In genomic region chr6:381742-382461, GRCh38 we compare ENCODE assay signal across 26 cellular contexts. TPM values are rescaled to one million over a fixed set of nuclear protein-coding genes. Genes with fewer than 3 reads are reported as not detected.
DNase-seq lines count a peak whose midpoint lies in the region; ATAC-seq, FAIRE-seq and TF ChIP-seq lines count a peak whose summit lies in the region.
"Had no signal": no experiment of that assay in that cellular context is flagged by ENCODE, and none has a peak within 500 bp of the region (broad histone marks: within the 10 kb centered on the region; RNA-seq: fewer than 3 reads in every experiment).

No MANE protein-coding gene starts in this region.

- H3K4ac ChIP-seq in H9 (ENCODE audit: low read depth, low read length), result no peak overlapping the region

- no peak for DNase-seq in activated CD4-positive, alpha-beta T cell treated with anti-CD3 and anti-CD28 coated beads, Interleukin-2, amount 10 ng/mL, durations not matched to agents 24 days and 14 days
- DNase-seq in activated CD4-positive, alpha-beta T cell treated with anti-CD3 and anti-CD28 coated beads, Interleukin-2, amount 50 U/mL, for 48 hours, result no peak
- peak; percentile 22 for DNase-seq in H9
- no peak for DNase-seq in endothelial cell of umbilical vein (ENCODE audit: low read depth, low spot score)
- peak; percentile 60 for DNase-seq in sciatic nerve (ENCODE audit: low spot score)
- no peak for DNase-seq in 8988T
- DNase-seq in HK-2 (ENCODE audit: unreplicated experiment), result no peak
- DNase-seq: GDM1; KG1; NCI-H1105; NCI-H146; NCI-H2029 treated with DMSO at 0.1 percent for 48 hours; NCI-H226; NCI-H510A treated with DMSO at 0.1 percent for 48 hours; NCI-H774; NK-92 treated with Interleukin-12 subunit alpha and Interleukin-12 subunit beta, amount 100 ng/mL, for 24 hours; SIG-M5; SK-N-SH had no signal

- dilution Hi-C loops in endothelial cell of umbilical vein (cut with MboI; ENCODE audit: extremely low pct_ligation_motif_present, low sequenced_read_pairs), result no loop called here

- intact Hi-C loops in activated CD4-positive, alpha-beta T cell treated with anti-CD3 and anti-CD28 coated beads, Interleukin-2, amount 10 ng/mL, durations not matched to agents 24 days and 14 days (cut with micrococcal nuclease), result no loop called here
- intact Hi-C loops in endothelial cell of umbilical vein (cut with micrococcal nuclease), result no loop called here
- intact Hi-C loops in sciatic nerve (cut with DNase I), result no loop called here

- no peak for TF ChIP-seq POLR2A in endothelial cell of umbilical vein (IDR thresholded peaks at IDR 0.05; ENCODE audit: low read depth, low read length)

- CTCF ChIA-PET in endothelial cell of umbilical vein (lab: Charles Lee), result no interaction called here

- BruUV-seq in endothelial cell of umbilical vein (replicated peaks; lab: Mats Ljungman, UMichigan), result no TSS peak

- H3K79me2 ChIP-seq in H9 (ENCODE audit: insufficient read depth, low read length) (no peaks in the 10 kb centered on the region), endothelial cell of umbilical vein (ENCODE audit: control insufficient read depth, insufficient read depth, low read length) (no peaks in the 10 kb centered on the region)

- H2BK20ac ChIP-seq in H9 (ENCODE audit: low read depth, low read length, poor library complexity, severe bottlenecking), result no peak overlapping the region

- H3K18ac ChIP-seq in H9 (ENCODE audit: insufficient read length, low read depth, low read length), result no peak overlapping the region

- H3K4me2 ChIP-seq in H9 (ENCODE audit: insufficient read depth, insufficient read length, low read length) (no peak overlapping the region), endothelial cell of umbilical vein (ENCODE audit: insufficient read depth, low read length) (no peak overlapping the region)
- H3K4me2 ChIP-seq: SK-N-SH had no signal

- H3K27ac ChIP-seq in H9 (ENCODE audit: insufficient read length, low read depth, low read length) (no peak overlapping the region), endothelial cell of umbilical vein (ENCODE audit: insufficient read depth, low read depth, low read length) (no peak overlapping the region)
- H3K27ac ChIP-seq: HL-60, RWPE1 had no signal

- no peak overlapping the region for H2BK120ac ChIP-seq in H9 (ENCODE audit: low read depth, low read length, poor library complexity, severe bottlenecking)

- H3T11ph ChIP-seq in H9 (ENCODE audit: low read length), result no peak overlapping the region

- no peaks in the 10 kb centered on the region for H3K79me1 ChIP-seq in H9 (ENCODE audit: insufficient read depth, low read depth, low read length, poor library complexity, severe bottlenecking)

- POLR2A ChIA-PET in endothelial cell of umbilical vein (lab: Charles Lee), result no interaction called here

- H2BK5ac ChIP-seq in H9 (ENCODE audit: insufficient read length, low read length), result no peak overlapping the region

- peaks cover 14% of the 10 kb centered on the region for H3K4me1 Mint-ChIP-seq in activated CD4-positive, alpha-beta T cell treated with anti-CD3 and anti-CD28 coated beads, Interleukin-2, amount 10 ng/mL, durations not matched to agents 24 days and 14 days
- H3K4me1 Mint-ChIP-seq in H9, result no peaks in the 10 kb centered on the region

- H3K27me3 ChIP-seq in H9 (ENCODE audit: insufficient read depth, low read length), result no peaks in the 10 kb centered on the region
- no peaks in the 10 kb centered on the region for H3K27me3 ChIP-seq in endothelial cell of umbilical vein (ENCODE audit: control insufficient read depth in 2 of 2, insufficient read depth in 2 of 2, low read length in 2 of 2)

- ATAC-seq in sciatic nerve (no peak), HG03159 (IDR thresholded peaks at IDR 0.05; ENCODE audit: unreplicated experiment) (no peak)

- H3K27ac Mint-ChIP-seq in activated CD4-positive, alpha-beta T cell treated with anti-CD3 and anti-CD28 coated beads, Interleukin-2, amount 10 ng/mL, durations not matched to agents 24 days and 14 days, result peak overlapping the region; percentile 65
- no peak overlapping the region; a peak in 1 of 7 replicates for H3K27ac Mint-ChIP-seq in H9
- H3K27ac Mint-ChIP-seq: B cell had no signal

- no peaks in the 10 kb centered on the region for H3K9me3 Mint-ChIP-seq in activated CD4-positive, alpha-beta T cell treated with anti-CD3 and anti-CD28 coated beads, Interleukin-2, amount 10 ng/mL, durations not matched to agents 24 days and 14 days
- H3K9me3 Mint-ChIP-seq in H9, result peaks cover 46 to 49% of the 10 kb centered on the region in 2 experiments

- H3K23me2 ChIP-seq in H9 (ENCODE audit: insufficient read length, low read depth, low read length, poor library complexity, severe bottlenecking), result peaks cover 4% of the 10 kb centered on the region

- no peak overlapping the region for H3K23ac ChIP-seq in H9 (ENCODE audit: insufficient read length, low read depth, low read length)

- H2AFZ ChIP-seq in H9 (ENCODE audit: low read length) (no peak overlapping the region), endothelial cell of umbilical vein (ENCODE audit: low read depth, low read length) (no peak overlapping the region)

- H3K36me3 Mint-ChIP-seq in activated CD4-positive, alpha-beta T cell treated with anti-CD3 and anti-CD28 coated beads, Interleukin-2, amount 10 ng/mL, durations not matched to agents 24 days and 14 days (ENCODE audit: low read depth), result no peaks in the 10 kb centered on the region
- H3K36me3 Mint-ChIP-seq in H9 (ENCODE audit: insufficient read depth in 1 of 3, low read depth in 3 of 3), result peaks cover 0 to 8% (median 5%) of the 10 kb centered on the region in 3 experiments; a peak in 5 of 7 replicates
- H3K36me3 Mint-ChIP-seq: CD14-positive monocyte had no signal

- H3K27me3 Mint-ChIP-seq in activated CD4-positive, alpha-beta T cell treated with anti-CD3 and anti-CD28 coated beads, Interleukin-2, amount 10 ng/mL, durations not matched to agents 24 days and 14 days, result peaks cover 2% of the 10 kb centered on the region
- H3K27me3 Mint-ChIP-seq in H9 (ENCODE audit: low read depth), result peaks cover 54% of the 10 kb centered on the region
- H3K27me3 Mint-ChIP-seq: B cell had no signal

- H4K20me1 ChIP-seq in H9 (ENCODE audit: control insufficient read depth, insufficient read depth, insufficient read length) (no peaks in the 10 kb centered on the region), endothelial cell of umbilical vein (replicated peaks; ENCODE audit: control insufficient read depth, extremely low read depth, insufficient read depth, low read length) (no peaks in the 10 kb centered on the region)

- H2BK12ac ChIP-seq in H9 (ENCODE audit: insufficient read length, low read depth, low read length), result no peak overlapping the region

- H3K9me1 ChIP-seq in endothelial cell of umbilical vein (replicated peaks; ENCODE audit: control insufficient read depth, extremely low read depth, insufficient read depth, low read length), result no peaks in the 10 kb centered on the region

- no peak overlapping the region for H2AK5ac ChIP-seq in H9 (ENCODE audit: insufficient read length, low read length)

- no peak overlapping the region for H3K4me3 ChIP-seq in endothelial cell of umbilical vein (replicated peaks in 1 of 3; ENCODE audit: insufficient read depth in 1 of 3, low read depth in 1 of 3, low read length in 3 of 3)

- H3K4me1 ChIP-seq in H9 (ENCODE audit: insufficient read depth, low read length) (no peaks in the 10 kb centered on the region), endothelial cell of umbilical vein (ENCODE audit: control insufficient read depth, extremely low read depth, insufficient read depth, low read length) (no peaks in the 10 kb centered on the region)

- H4K8ac ChIP-seq in H9 (replicated peaks; ENCODE audit: insufficient read length, low read depth, low read length), result no peak overlapping the region

- FAIRE-seq in endothelial cell of umbilical vein (lab: Jason Lieb, UNC), result peak; percentile 52
- FAIRE-seq: A204.1 had no signal

- TF ChIP-seq CTCF in H9 (conservative IDR thresholded peaks at IDR 0.05), result no peak
- TF ChIP-seq CTCF in endothelial cell of umbilical vein (IDR thresholded peaks at IDR 0.05; ENCODE audit: extremely low read depth in 1 of 2, insufficient read depth in 1 of 2, low read depth in 1 of 2, low read length in 2 of 2), result no peak

- no CpG with 5 or more reads among the region's 17 CpGs for WGBS in H9 (ENCODE audit: extremely low coverage, insufficient read length, low lambda C conversion rate)

- no peak overlapping the region for H4K5ac ChIP-seq in H9 (ENCODE audit: insufficient read length, low read depth, low read length)

- peaks cover 51% of the 10 kb centered on the region for H3K9me3 ChIP-seq in H9 (ENCODE audit: control insufficient read depth, low read depth, low read length)
- H3K9me3 ChIP-seq in endothelial cell of umbilical vein (replicated peaks; ENCODE audit: control insufficient read depth, insufficient read depth, low read length), result peaks cover 2% of the 10 kb centered on the region
- H3K9me3 ChIP-seq: SK-N-SH had no signal

- H3K56ac ChIP-seq in H9 (ENCODE audit: insufficient read length, low read depth, low read length), result no peak overlapping the region

- H3K14ac ChIP-seq in H9 (ENCODE audit: insufficient read depth, low read length), result no peak overlapping the region

- H4K91ac ChIP-seq in H9 (ENCODE audit: insufficient read length, low read depth, low read length), result no peak overlapping the region

- H3K9ac ChIP-seq in H9 (ENCODE audit: extremely low read depth, insufficient read length, low read length), result no peak overlapping the region
- no peak overlapping the region for H3K9ac ChIP-seq in endothelial cell of umbilical vein (replicated peaks; ENCODE audit: extremely low read depth, insufficient read depth, low read length)
- H3K9ac ChIP-seq: SK-N-SH had no signal

- H3K36me3 ChIP-seq in endothelial cell of umbilical vein (ENCODE audit: control insufficient read depth in 2 of 2, extremely low read depth in 1 of 2, insufficient read depth in 2 of 2, low read length in 2 of 2), result no peaks in the 10 kb centered on the region

- no peak overlapping the region for H2BK15ac ChIP-seq in H9 (ENCODE audit: low read depth, low read length)

- H3K4me3 Mint-ChIP-seq in activated CD4-positive, alpha-beta T cell treated with anti-CD3 and anti-CD28 coated beads, Interleukin-2, amount 10 ng/mL, durations not matched to agents 24 days and 14 days, result no peak overlapping the region
- no peak overlapping the region for H3K4me3 Mint-ChIP-seq in H9
- H3K4me3 Mint-ChIP-seq: B cell, CD14-positive monocyte had no signal

RNA-seq across cellular contexts. Expression of gene IRF4, which starts 9.7 kb away (rescaled TPM):
- total RNA-seq in activated CD4-positive, alpha-beta T cell treated with anti-CD3 and anti-CD28 coated beads, Interleukin-2, amount 10 ng/mL, durations not matched to agents 24 days and 14 days, result 831 and 846 TPM in 2 replicates
- total RNA-seq in H9 (2021) (0.31 and 0.68 TPM in 2 replicates), endothelial cell of umbilical vein (not detected in 2 replicates), sciatic nerve (4.7 TPM)
- polyA plus RNA-seq in endothelial cell of umbilical vein, result not detected in 2 replicates
- 0.01 TPM in 1 of 2 replicates, not detected in the other for polyA plus RNA-seq in endothelial cell of umbilical vein (2011; cell fraction: cytosol; rRNA removed)
- polyA plus RNA-seq in endothelial cell of umbilical vein (2011; cell fraction: nucleus; rRNA removed), result not detected in 2 replicates
- not detected in 2 replicates for polyA plus RNA-seq in endothelial cell of umbilical vein (2012)
- polyA minus RNA-seq in endothelial cell of umbilical vein, result not detected in 2 replicates
- not detected for polyA minus RNA-seq in endothelial cell of umbilical vein (2011; cell fraction: cytosol; rRNA and poly(A)+ RNA removed)
- polyA minus RNA-seq in endothelial cell of umbilical vein (2011; cell fraction: nucleus; rRNA and poly(A)+ RNA removed), result not detected in 2 replicates
- total RNA-seq: H4, HT-29 had no signal
- polyA plus RNA-seq: SK-N-SH had no signal

Comparison
In these comparisons a context has a peak if more than half of its experiments do, and no peak if none do; other contexts are left out.
1. DNase-seq: peak in H9 (single experiment) and sciatic nerve (single experiment); none in activated CD4-positive, alpha-beta T cell treated with anti-CD3 and anti-CD28 coated beads, Interleukin-2, amount 10 ng/mL, durations not matched to agents 24 days and 14 days (single experiment), activated CD4-positive, alpha-beta T cell treated with anti-CD3 and anti-CD28 coated beads, Interleukin-2, amount 50 U/mL, for 48 hours (0 of 2), endothelial cell of umbilical vein (single experiment), 8988T (single experiment) and HK-2 (single experiment).
2. RNA of gene IRF4, which starts 9.7 kb away (total RNA-seq): 831 to 846 TPM in activated CD4-positive, alpha-beta T cell treated with anti-CD3 and anti-CD28 coated beads, Interleukin-2, amount 10 ng/mL, durations not matched to agents 24 days and 14 days; 4.7 TPM in sciatic nerve (single experiment), 0.31 to 0.68 TPM in H9 and not detected in endothelial cell of umbilical vein; every median in the first group is over 100 times any median in the second.